Comparison of ENCODE assay signal across 21 cellular contexts in the genomic region with DNA sequence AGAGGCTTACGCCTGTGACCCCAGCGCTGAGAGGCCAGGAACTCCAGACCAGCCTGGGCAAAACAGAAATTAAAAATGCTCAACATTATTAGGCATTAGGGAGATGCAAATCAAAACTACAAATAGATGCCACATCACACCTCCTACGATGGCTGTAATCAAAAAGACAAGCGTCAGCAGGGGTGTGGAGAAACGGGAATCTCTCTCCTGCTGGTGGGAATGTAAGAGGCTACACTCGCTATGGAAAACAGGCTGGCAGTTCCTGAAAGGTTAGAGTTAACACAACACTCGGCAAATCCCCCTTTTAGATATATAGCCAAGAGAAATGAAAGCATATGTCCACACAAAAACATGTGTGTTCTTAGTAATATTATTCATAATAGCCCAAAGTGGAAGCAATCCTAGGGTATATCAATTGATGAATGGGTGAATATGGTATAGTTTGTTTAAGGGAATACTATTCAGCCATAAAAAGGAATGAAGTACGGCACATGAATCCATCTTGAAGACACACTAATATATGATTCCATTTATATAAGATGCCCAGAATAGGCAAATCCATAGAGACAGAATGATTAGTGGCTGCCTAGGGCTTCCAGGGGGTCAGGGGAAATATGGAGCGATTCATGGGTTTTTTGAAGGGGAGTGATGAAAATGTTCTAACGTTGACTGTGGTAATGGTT. TPM values are rescaled to one million over a fixed set of nuclear protein-coding genes. Genes with fewer than 3 reads are reported as not detected.
DNase-seq lines count a peak whose midpoint lies in the region; ATAC-seq and TF ChIP-seq lines count a peak whose summit lies in the region.
"Had no signal": no experiment of that assay in that cellular context is flagged by ENCODE, and none has a peak within 500 bp of the region (broad histone marks: within the 10 kb centered on the region; RNA-seq: fewer than 3 reads in every experiment).

No MANE protein-coding gene starts in this region.

- no peak overlapping the region for H3K27ac ChIP-seq in CD4-positive, alpha-beta memory T cell (ENCODE audit: low read depth, low read length)
- H3K27ac ChIP-seq in colonic mucosa, result no peak overlapping the region
- H3K27ac ChIP-seq: lower lobe of right lung, Peyer's patch, uterus had no signal

- CTCF ChIA-PET in CD4-positive, alpha-beta memory T cell (lab: Charles Lee; ENCODE audit: partially characterized antibody), result no interaction called here
- CTCF ChIA-PET in activated CD8-positive, alpha-beta T cell treated with anti-CD3 and anti-CD28 coated beads, Interleukin-2, amount 10 ng/mL, durations not matched to agents 7 days and 5 days (lab: Charles Lee), result interaction anchor here (1.0 to 1.8 kb wide), 3 partner anchors 22 to 42 kb away, joined by 3 to 5 read pairs (median 3); no protein-coding TSS in a partner anchor

- DNase-seq in T-helper 1 cell, result no peak
- DNase-seq in CD4-positive, alpha-beta memory T cell, result no peak
- DNase-seq in activated CD8-positive, alpha-beta T cell treated with anti-CD3 and anti-CD28 coated beads, Interleukin-2, amount 10 ng/mL, durations not matched to agents 7 days and 5 days, result no peak
- no peak for DNase-seq in mesothelial cell of epicardium (ENCODE audit: low spot score in 2 of 2, unreplicated experiment in 2 of 2)
- no peak for DNase-seq in germinal center (ENCODE audit: low spot score)
- DNase-seq in colonic mucosa, result no peak
- DNase-seq in HCEC 1CT, result no peak
- DNase-seq: 8988T; activated CD8-positive, alpha-beta memory T cell treated with anti-CD3 and anti-CD28 coated beads, Interleukin-2, amount 50 U/mL, for 48 hours; cortex of kidney; KG1; lower lobe of right lung; NCI-H1930; NCI-H446 treated with DMSO at 0.1 percent for 48 hours; NK-92 treated with Interleukin-12 subunit alpha and Interleukin-12 subunit beta, amount 100 ng/mL, for 24 hours; Peyer's patch; T-helper 9 cell; uterus had no signal

- peak overlapping the region; percentile 22 for H3K4me3 Mint-ChIP-seq in T-helper 1 cell treated with Interleukin-12 subunit alpha and Interleukin-12 subunit beta and Interleukin-4 antibody, amounts not matched to agents 30 μg/mL and 1 μg/mL, for 36 hours
- H3K4me3 Mint-ChIP-seq in CD4-positive, alpha-beta memory T cell, result peak overlapping the region in 7 of 8 donors; percentile 23 to 61 (median 45)
- H3K4me3 Mint-ChIP-seq in activated CD8-positive, alpha-beta T cell treated with anti-CD3 and anti-CD28 coated beads, Interleukin-2, amount 10 ng/mL, durations not matched to agents 7 days and 5 days, result peak overlapping the region; percentile 6
- H3K4me3 Mint-ChIP-seq in mesothelial cell of epicardium, result peak overlapping the region; percentile 60

- no peaks in the 10 kb centered on the region for H3K36me3 ChIP-seq in CD4-positive, alpha-beta memory T cell (ENCODE audit: insufficient read depth, low read length)
- no peaks in the 10 kb centered on the region for H3K36me3 ChIP-seq in colonic mucosa
- H3K36me3 ChIP-seq: lower lobe of right lung, Peyer's patch, uterus had no signal

- H3K4me1 Mint-ChIP-seq in T-helper 1 cell treated with Interleukin-12 subunit alpha and Interleukin-12 subunit beta and Interleukin-4 antibody, amounts not matched to agents 30 μg/mL and 1 μg/mL, for 36 hours (ENCODE audit: low read depth), result peaks cover 6% of the 10 kb centered on the region
- peaks cover 5 to 19% (median 9%) of the 10 kb centered on the region in 4 donors for H3K4me1 Mint-ChIP-seq in CD4-positive, alpha-beta memory T cell
- H3K4me1 Mint-ChIP-seq in activated CD8-positive, alpha-beta T cell treated with anti-CD3 and anti-CD28 coated beads, Interleukin-2, amount 10 ng/mL, durations not matched to agents 7 days and 5 days (ENCODE audit: low read depth), result peaks cover 20% of the 10 kb centered on the region
- H3K4me1 Mint-ChIP-seq in mesothelial cell of epicardium, result peaks cover 12% of the 10 kb centered on the region

- peaks cover 14% of the 10 kb centered on the region for H3K4me1 ChIP-seq in CD4-positive, alpha-beta memory T cell (ENCODE audit: insufficient read depth, low read length)
- H3K4me1 ChIP-seq in colonic mucosa, result no peaks in the 10 kb centered on the region
- H3K4me1 ChIP-seq: uterus had no signal

- no peak overlapping the region for H3K4me3 ChIP-seq in CD4-positive, alpha-beta memory T cell (ENCODE audit: low read length in 2 of 2)
- no peak overlapping the region for H3K4me3 ChIP-seq in colonic mucosa
- H3K4me3 ChIP-seq: lower lobe of right lung, Peyer's patch, uterus had no signal

- no peak for TF ChIP-seq CTCF in mesothelial cell of epicardium (IDR thresholded peaks at IDR 0.05; ENCODE audit: unreplicated experiment)
- no peak for TF ChIP-seq CTCF in colonic mucosa (IDR thresholded peaks at IDR 0.05)

- no peak overlapping the region for H3K9ac ChIP-seq in colonic mucosa (ENCODE audit: low read depth in 2 of 2, low read length in 2 of 2)

- H3K27me3 ChIP-seq in CD4-positive, alpha-beta memory T cell (ENCODE audit: insufficient read depth, low read length), result no peaks in the 10 kb centered on the region
- H3K27me3 ChIP-seq in colonic mucosa, result no peaks in the 10 kb centered on the region
- H3K27me3 ChIP-seq: Peyer's patch, uterus had no signal

- peaks cover 6% of the 10 kb centered on the region for H3K27me3 Mint-ChIP-seq in T-helper 1 cell treated with Interleukin-12 subunit alpha and Interleukin-12 subunit beta and Interleukin-4 antibody, amounts not matched to agents 30 μg/mL and 1 μg/mL, for 36 hours (ENCODE audit: low read depth)
- H3K27me3 Mint-ChIP-seq in CD4-positive, alpha-beta memory T cell, result peaks cover 4% of the 10 kb centered on the region in 2 donors
- peaks cover 3% of the 10 kb centered on the region for H3K27me3 Mint-ChIP-seq in activated CD8-positive, alpha-beta T cell treated with anti-CD3 and anti-CD28 coated beads, Interleukin-2, amount 10 ng/mL, durations not matched to agents 7 days and 5 days (ENCODE audit: low read depth)
- H3K27me3 Mint-ChIP-seq in mesothelial cell of epicardium (ENCODE audit: low read depth), result peaks cover 4% of the 10 kb centered on the region

- H3K27ac Mint-ChIP-seq in T-helper 1 cell treated with Interleukin-12 subunit alpha and Interleukin-12 subunit beta and Interleukin-4 antibody, amounts not matched to agents 30 μg/mL and 1 μg/mL, for 36 hours, result no peak overlapping the region
- peak overlapping the region in 5 of 7 donors; percentile 0 to 78 (median 48) for H3K27ac Mint-ChIP-seq in CD4-positive, alpha-beta memory T cell
- H3K27ac Mint-ChIP-seq in activated CD8-positive, alpha-beta T cell treated with anti-CD3 and anti-CD28 coated beads, Interleukin-2, amount 10 ng/mL, durations not matched to agents 7 days and 5 days, result no peak overlapping the region
- H3K27ac Mint-ChIP-seq in mesothelial cell of epicardium, result no peak overlapping the region

- intact Hi-C loops in CD4-positive, alpha-beta memory T cell (cut with micrococcal nuclease), result no loop called here
- intact Hi-C loops in colonic mucosa (cut with DNase I), result no loop called here

- peaks cover 3% of the 10 kb centered on the region for H3K36me3 Mint-ChIP-seq in T-helper 1 cell treated with Interleukin-12 subunit alpha and Interleukin-12 subunit beta and Interleukin-4 antibody, amounts not matched to agents 30 μg/mL and 1 μg/mL, for 36 hours (ENCODE audit: low read depth)
- H3K36me3 Mint-ChIP-seq in CD4-positive, alpha-beta memory T cell, result peaks cover 0 to 3% of the 10 kb centered on the region in 2 donors
- peaks cover 5% of the 10 kb centered on the region for H3K36me3 Mint-ChIP-seq in activated CD8-positive, alpha-beta T cell treated with anti-CD3 and anti-CD28 coated beads, Interleukin-2, amount 10 ng/mL, durations not matched to agents 7 days and 5 days (ENCODE audit: low read depth)
- peaks cover 4% of the 10 kb centered on the region for H3K36me3 Mint-ChIP-seq in mesothelial cell of epicardium

- ATAC-seq in activated CD8-positive, alpha-beta T cell treated with anti-CD3 and anti-CD28 coated beads, Interleukin-2, amount 10 ng/mL, durations not matched to agents 7 days and 5 days, result no peak
- ATAC-seq: HCT116, lower lobe of right lung had no signal

- H3K9me3 ChIP-seq in CD4-positive, alpha-beta memory T cell (ENCODE audit: control insufficient read depth in 1 of 2, low read length in 2 of 2), result no peaks in the 10 kb centered on the region
- no peaks in the 10 kb centered on the region for H3K9me3 ChIP-seq in colonic mucosa
- H3K9me3 ChIP-seq: lower lobe of right lung, Peyer's patch, uterus had no signal

- H3K9me3 Mint-ChIP-seq in T-helper 1 cell treated with Interleukin-12 subunit alpha and Interleukin-12 subunit beta and Interleukin-4 antibody, amounts not matched to agents 30 μg/mL and 1 μg/mL, for 36 hours, result no peaks in the 10 kb centered on the region
- peaks cover 0 to 4% (median 0%) of the 10 kb centered on the region in 8 donors for H3K9me3 Mint-ChIP-seq in CD4-positive, alpha-beta memory T cell
- H3K9me3 Mint-ChIP-seq in activated CD8-positive, alpha-beta T cell treated with anti-CD3 and anti-CD28 coated beads, Interleukin-2, amount 10 ng/mL, durations not matched to agents 7 days and 5 days (ENCODE audit: insufficient read depth), result no peaks in the 10 kb centered on the region
- H3K9me3 Mint-ChIP-seq in mesothelial cell of epicardium, result no peaks in the 10 kb centered on the region

- POLR2A ChIA-PET in CD4-positive, alpha-beta memory T cell (lab: Charles Lee; ENCODE audit: partially characterized antibody), result no interaction called here
- POLR2A ChIA-PET in activated CD8-positive, alpha-beta T cell treated with anti-CD3 and anti-CD28 coated beads, Interleukin-2, amount 10 ng/mL, durations not matched to agents 7 days and 5 days (lab: Charles Lee), result interaction anchor here (0.6 kb wide), 1 partner anchor 78 kb away, joined by 3 read pairs; no protein-coding TSS in a partner anchor

RNA-seq across cellular contexts. Expression of a gene that starts 1.8 kb away (rescaled TPM):
- total RNA-seq in CD4-positive, alpha-beta memory T cell, result 10 to 100 TPM; 38.6 to 40.5 TPM
- 10 to 100 TPM in 1 of 2 donors, 1 to 10 TPM in 1; 9.0 to 15.2 TPM for polyA plus RNA-seq in CD4-positive, alpha-beta memory T cell
- 10 to 100 TPM; 30.8 to 36.8 TPM for total RNA-seq in activated CD8-positive, alpha-beta T cell treated with anti-CD3 and anti-CD28 coated beads, Interleukin-2, amount 10 ng/mL, durations not matched to agents 7 days and 5 days
- 43.5 to 45.8 TPM (median 44.5 TPM) in 3 replicates for total RNA-seq in mesothelial cell of epicardium
- total RNA-seq in colonic mucosa, result 10 to 100 TPM; 13.4 to 26.4 TPM

RNA-seq across cellular contexts. Expression of a gene that starts 12.1 kb away (rescaled TPM):
- not detected for total RNA-seq in CD4-positive, alpha-beta memory T cell
- polyA plus RNA-seq in CD4-positive, alpha-beta memory T cell, result not detected
- not detected for total RNA-seq in activated CD8-positive, alpha-beta T cell treated with anti-CD3 and anti-CD28 coated beads, Interleukin-2, amount 10 ng/mL, durations not matched to agents 7 days and 5 days
- total RNA-seq in mesothelial cell of epicardium (not detected in 3 replicates), colonic mucosa (1 to 10 TPM in 1 of 2 donors, not detected in 1; 1.4 TPM)
- total RNA-seq: lower lobe of right lung, Peyer's patch had no signal
- polyA plus RNA-seq: keratinocyte had no signal

RNA-seq across cellular contexts. Expression of a gene that starts 25.5 kb away (rescaled TPM):
- not detected for total RNA-seq in CD4-positive, alpha-beta memory T cell
- polyA plus RNA-seq in CD4-positive, alpha-beta memory T cell, result not detected
- total RNA-seq in activated CD8-positive, alpha-beta T cell treated with anti-CD3 and anti-CD28 coated beads, Interleukin-2, amount 10 ng/mL, durations not matched to agents 7 days and 5 days, result not detected
- total RNA-seq in mesothelial cell of epicardium (not detected in 3 replicates), colonic mucosa (not detected)
- total RNA-seq: lower lobe of right lung, Peyer's patch had no signal
- polyA plus RNA-seq: keratinocyte had no signal

RNA-seq across cellular contexts. Expression of a gene that starts 32.4 kb away (rescaled TPM):
- total RNA-seq in CD4-positive, alpha-beta memory T cell, result under 1 TPM in 1 of 2 experiments, not detected in 1; 0.75 TPM
- 1 to 10 TPM in 1 of 2 donors, under 1 TPM in 1; 0.83 to 1.1 TPM for polyA plus RNA-seq in CD4-positive, alpha-beta memory T cell
- not detected for total RNA-seq in activated CD8-positive, alpha-beta T cell treated with anti-CD3 and anti-CD28 coated beads, Interleukin-2, amount 10 ng/mL, durations not matched to agents 7 days and 5 days
- not detected in 3 replicates for total RNA-seq in mesothelial cell of epicardium
- 10 to 100 TPM in 1 of 2 donors, 1 to 10 TPM in 1; 3.5 to 64.9 TPM for total RNA-seq in colonic mucosa
- polyA plus RNA-seq: keratinocyte had no signal

RNA-seq across cellular contexts. Expression of a gene that starts 36.2 kb away (rescaled TPM):
- under 1 TPM in 1 of 2 experiments, not detected in 1; 0.76 TPM for total RNA-seq in CD4-positive, alpha-beta memory T cell
- polyA plus RNA-seq in CD4-positive, alpha-beta memory T cell, result not detected
- total RNA-seq in activated CD8-positive, alpha-beta T cell treated with anti-CD3 and anti-CD28 coated beads, Interleukin-2, amount 10 ng/mL, durations not matched to agents 7 days and 5 days, result not detected
- total RNA-seq in mesothelial cell of epicardium, result not detected in 3 replicates
- total RNA-seq in colonic mucosa, result 10 to 100 TPM in 1 of 2 donors, 1 to 10 TPM in 1; 7.4 to 50.3 TPM
- total RNA-seq: Peyer's patch had no signal

Comparison
In these comparisons a context has a peak if more than half of its experiments do, and no peak if none do; other contexts are left out.
1. H3K27ac Mint-ChIP-seq: peak in CD4-positive, alpha-beta memory T cell (5 of 7); none in T-helper 1 cell treated with Interleukin-12 subunit alpha and Interleukin-12 subunit beta and Interleukin-4 antibody, amounts not matched to agents 30 μg/mL and 1 μg/mL, for 36 hours (single experiment), activated CD8-positive, alpha-beta T cell treated with anti-CD3 and anti-CD28 coated beads, Interleukin-2, amount 10 ng/mL, durations not matched to agents 7 days and 5 days (single experiment) and mesothelial cell of epicardium (single experiment).
2. H3K4me3 Mint-ChIP-seq: peak in every context shown above with its lines; median percentile 60 in mesothelial cell of epicardium; 45 in CD4-positive, alpha-beta memory T cell; 22 in T-helper 1 cell treated with Interleukin-12 subunit alpha and Interleukin-12 subunit beta and Interleukin-4 antibody, amounts not matched to agents 30 μg/mL and 1 μg/mL, for 36 hours; 6 in activated CD8-positive, alpha-beta T cell treated with anti-CD3 and anti-CD28 coated beads, Interleukin-2, amount 10 ng/mL, durations not matched to agents 7 days and 5 days.